ENCODE assay signal across 14 cellular contexts in the genomic region with DNA sequence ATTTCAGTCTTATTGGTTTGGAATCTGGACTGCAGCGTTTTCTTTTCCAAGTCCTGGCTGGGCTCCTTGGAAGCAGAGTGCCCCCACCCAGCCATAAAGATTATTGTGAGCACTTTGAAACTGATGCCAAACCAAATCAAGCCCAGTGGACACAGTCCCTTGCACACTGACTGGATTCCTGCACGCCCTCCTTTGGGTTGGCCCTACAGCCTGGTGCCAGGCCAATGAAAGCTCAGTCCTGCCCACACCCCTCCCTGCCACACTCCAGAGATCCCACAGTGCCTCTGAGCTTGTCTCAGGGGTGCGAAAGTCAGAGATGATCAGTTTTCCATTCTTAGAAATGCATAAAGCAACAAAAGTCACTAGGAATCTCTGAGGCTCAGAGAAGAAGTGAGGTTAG.
"Had no signal": no experiment of that assay in that cellular context is flagged by ENCODE, and none has a peak within 500 bp of the region (broad histone marks: within the 10 kb centered on the region; RNA-seq: fewer than 3 reads in every experiment).

No MANE protein-coding gene starts in this region.

- H3K27me3 ChIP-seq: neutrophil, SJSA1, upper lobe of left lung had no signal

- H3K4me1 ChIP-seq: SJSA1 had no signal

- H3K36me3 ChIP-seq: neutrophil, SJSA1, upper lobe of left lung had no signal

- H3K27ac ChIP-seq: neutrophil, SJSA1, upper lobe of left lung had no signal

- ATAC-seq: stimulated activated effector memory CD8-positive, alpha-beta T cell treated with anti-CD3 and anti-CD28 coated beads, Interleukin-12 subunit alpha, Interleukin-12 subunit beta, amount 100 ng/mL, for 72 hours had no signal

- H3K4me3 ChIP-seq: SJSA1, upper lobe of left lung had no signal

- DNase-seq: activated CD4-positive, alpha-beta T cell treated with anti-CD3 and anti-CD28 coated beads, Interleukin-2, amount 50 U/mL, for 48 hours; activated CD4-positive, CD25-positive, alpha-beta regulatory T cell treated with anti-CD3 and anti-CD28 coated beads, Interleukin-2, amount 50 U/mL, for 72 hours; activated gamma-delta T cell; activated naive CD8-positive, alpha-beta T cell treated with anti-CD3 and anti-CD28 coated beads, Interleukin-2, amount 10 ng/mL, durations not matched to agents 7 days and 5 days; activated T-cell treated with anti-CD3 and anti-CD28 coated beads, Interleukin-2, amount 50 U/mL, for 48 hours; caudate nucleus; endodermal cell; erythroblast; immature natural killer cell; SW 1271; upper lobe of left lung had no signal

- H3K9me3 ChIP-seq: neutrophil, SJSA1, upper lobe of left lung had no signal
